ENCODE assay signal across 1 cellular context in genomic region chr9:93134018-93134739, GRCh38.
TF ChIP-seq lines count a peak whose summit lies in the region.

A gene with protein sequence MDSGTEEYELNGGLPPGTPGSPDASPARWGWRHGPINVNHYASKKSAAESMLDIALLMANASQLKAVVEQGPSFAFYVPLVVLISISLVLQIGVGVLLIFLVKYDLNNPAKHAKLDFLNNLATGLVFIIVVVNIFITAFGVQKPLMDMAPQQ (minus strand): TSS chr9:93134251. CDS start chr9:93134217, 34 bp downstream.

TF ChIP-seq in K562, 482 proteins besides CTCF, POLR2A, EP300 and RAD21 (continued from another document):
- TF ChIP-seq RREB1 (CRISPR knock-in tag; IDR thresholded peaks at IDR 0.05) (no peak), ESRRA (IDR thresholded peaks at IDR 0.05; ENCODE audit: borderline replicate concordance, low read depth) (0 out of 2 replicates have a peak, but pooled peaks have one; percentile 12), ZNF511 (CRISPR knock-in tag; IDR thresholded peaks at IDR 0.05) (peak; percentile 54; the same call in 1 of the 2 replicates), ZNF143 (CRISPR knock-in tag; IDR thresholded peaks at IDR 0.05) (no peak)
